Comparison of ENCODE assay signal across 9 cellular contexts in the genomic region with DNA sequence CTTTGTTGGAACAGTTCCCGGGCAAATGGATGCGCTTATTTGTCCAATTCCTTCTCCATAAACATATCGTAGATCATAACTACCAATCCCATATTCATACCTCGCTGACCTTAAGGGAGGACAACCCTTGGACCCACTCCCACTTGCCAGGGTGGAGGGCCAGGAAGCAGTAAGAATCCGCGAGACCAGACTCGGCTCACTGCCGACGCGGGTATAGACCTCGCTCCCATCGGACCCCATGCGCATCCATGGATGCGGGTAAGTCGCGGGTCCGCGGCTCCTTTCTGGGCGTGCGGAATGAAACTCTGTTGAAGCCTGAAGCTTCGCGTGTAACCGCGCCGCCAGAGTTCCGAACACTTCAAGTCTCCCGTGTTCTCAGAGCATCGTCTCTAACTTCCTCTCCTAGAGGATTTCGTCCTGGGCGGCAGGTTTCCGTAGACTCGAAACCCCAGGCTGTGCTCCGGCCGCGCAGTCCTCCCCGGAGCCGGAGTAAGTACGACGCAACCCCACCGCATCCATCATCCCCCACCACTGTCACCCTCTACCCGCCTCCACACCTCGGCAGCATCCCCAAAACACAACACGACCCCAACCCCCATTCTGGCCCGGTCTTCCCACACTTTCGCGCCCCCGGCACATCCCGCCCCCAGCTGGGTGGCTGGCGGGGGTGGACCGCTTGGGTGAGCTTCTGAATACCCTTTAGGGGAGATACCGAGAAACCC. TPM values are rescaled to one million over a fixed set of nuclear protein-coding genes. Genes with fewer than 3 reads are reported as not detected.
DNase-seq lines count a peak whose midpoint lies in the region; ATAC-seq and TF ChIP-seq lines count a peak whose summit lies in the region.
"Had no signal": no experiment of that assay in that cellular context is flagged by ENCODE, and none has a peak within 500 bp of the region (broad histone marks: within the 10 kb centered on the region; RNA-seq: fewer than 3 reads in every experiment).

No MANE protein-coding gene starts in this region.

- peak; percentile 70 for DNase-seq in H7
- no peak for DNase-seq in activated T-cell treated with anti-CD3 and anti-CD28 coated beads, Interleukin-2, amount 50 U/mL, for 72 hours
- peak in 2 of 3 donors; percentile 38 to 44 for DNase-seq in right cardiac atrium
- no peak for DNase-seq in retinal pigment epithelial cell (ENCODE audit: low read depth)
- DNase-seq in amygdala (lab: John Stamatoyannopoulos, UW) = no peak
- no peak for DNase-seq in HUDEP-2 (lab: John Stamatoyannopoulos, UW; ENCODE audit: unreplicated experiment in 76 of 76)

- peaks cover 54% of the 10 kb centered on the region for H3K27me3 Mint-ChIP-seq in activated T-cell treated with anti-CD3 and anti-CD28 coated beads, Interleukin-2, amount 50 U/mL, for 72 hours (ENCODE audit: low read depth)

- peaks cover 64% of the 10 kb centered on the region for H3K27me3 ChIP-seq in H7 (ENCODE audit: control insufficient read depth, insufficient read depth, low read length)
- H3K27me3 ChIP-seq in right cardiac atrium (ENCODE audit: control insufficient read depth, insufficient read depth) = no peaks in the 10 kb centered on the region

- H3K36me3 Mint-ChIP-seq in activated T-cell treated with anti-CD3 and anti-CD28 coated beads, Interleukin-2, amount 50 U/mL, for 72 hours (ENCODE audit: insufficient read depth in 2 of 2) = peaks cover 3 to 6% of the 10 kb centered on the region in 2 donors

- H3K4me3 ChIP-seq in H7 (ENCODE audit: insufficient read depth, low read depth, low read length) (peak overlapping the region; percentile 56), right cardiac atrium (ENCODE audit: low read length) (peak overlapping the region; percentile 38), retinal pigment epithelial cell (ENCODE audit: low read length) (peak overlapping the region; percentile 77)
- H3K4me3 ChIP-seq: GM12878 had no signal

- WGBS in right cardiac atrium = 2% methylated on average over 51 of the region's 51 CpGs

- no peak for TF ChIP-seq CTCF in retinal pigment epithelial cell (conservative IDR thresholded peaks at IDR 0.05; ENCODE audit: low read depth, low read length)

- H3K27ac Mint-ChIP-seq in activated T-cell treated with anti-CD3 and anti-CD28 coated beads, Interleukin-2, amount 50 U/mL, for 72 hours = no peak overlapping the region

- no peaks in the 10 kb centered on the region for H3K4me1 Mint-ChIP-seq in activated T-cell treated with anti-CD3 and anti-CD28 coated beads, Interleukin-2, amount 50 U/mL, for 72 hours (ENCODE audit: low read depth)

- H3K27ac ChIP-seq in right cardiac atrium (ENCODE audit: low read length) = no peak overlapping the region

- peaks cover 2 to 6% of the 10 kb centered on the region in 2 donors for H3K9me3 Mint-ChIP-seq in activated T-cell treated with anti-CD3 and anti-CD28 coated beads, Interleukin-2, amount 50 U/mL, for 72 hours

- ATAC-seq in activated T-cell treated with anti-CD3 and anti-CD28 coated beads, Interleukin-2, amount 50 U/mL, for 72 hours (replicated peaks in 1 of 2) = no peak
- ATAC-seq in right cardiac atrium (peak in 1 of 2 donors; percentile 23), GM21786 (IDR thresholded peaks at IDR 0.05; ENCODE audit: unreplicated experiment) (no peak), GM19324 (IDR thresholded peaks at IDR 0.05; ENCODE audit: low FRiP score, unreplicated experiment) (no peak)
- ATAC-seq: GM12878 had no signal

- intact Hi-C loops in right cardiac atrium (cut with DNase I) = no loop called here

- H3K9me3 ChIP-seq in right cardiac atrium (ENCODE audit: control insufficient read depth, low read length) = no peaks in the 10 kb centered on the region

- no peaks in the 10 kb centered on the region for H3K4me1 ChIP-seq in right cardiac atrium (ENCODE audit: control insufficient read depth, insufficient read depth, low read length)

- H3K36me3 ChIP-seq in H7 (replicated peaks; ENCODE audit: control insufficient read depth, insufficient read depth, low read length) = no peaks in the 10 kb centered on the region

- H3K4me3 Mint-ChIP-seq in activated T-cell treated with anti-CD3 and anti-CD28 coated beads, Interleukin-2, amount 50 U/mL, for 72 hours = peak overlapping the region; percentile 54 to 70

RNA-seq across cellular contexts. Expression of gene DSC3, which starts 1.0 kb away (rescaled TPM):
- 0.73 and 1.2 TPM in 2 replicates for total RNA-seq in H7 (2014; rRNA removed; shearing (Covaris generic))
- total RNA-seq in activated T-cell treated with anti-CD3 and anti-CD28 coated beads, Interleukin-2, amount 50 U/mL, for 72 hours = not detected
- under 1 TPM; 0.03 to 0.18 (median 0.11) TPM for total RNA-seq in right cardiac atrium
- polyA plus RNA-seq in right cardiac atrium = 0.16 TPM

Comparison
In these comparisons a context has a peak if more than half of its experiments do, and no peak if none do; other contexts are left out.
1. DNase-seq: peak in H7 (single experiment) and right cardiac atrium (2 of 3); none in activated T-cell treated with anti-CD3 and anti-CD28 coated beads, Interleukin-2, amount 50 U/mL, for 72 hours (0 of 2), retinal pigment epithelial cell (single experiment), amygdala (0 of 56) and HUDEP-2 (0 of 76).
2. Peak in every context shown above with its lines, with median percentiles within 50 percentile points of each other: H3K4me3 ChIP-seq.